In the genomic region with DNA sequence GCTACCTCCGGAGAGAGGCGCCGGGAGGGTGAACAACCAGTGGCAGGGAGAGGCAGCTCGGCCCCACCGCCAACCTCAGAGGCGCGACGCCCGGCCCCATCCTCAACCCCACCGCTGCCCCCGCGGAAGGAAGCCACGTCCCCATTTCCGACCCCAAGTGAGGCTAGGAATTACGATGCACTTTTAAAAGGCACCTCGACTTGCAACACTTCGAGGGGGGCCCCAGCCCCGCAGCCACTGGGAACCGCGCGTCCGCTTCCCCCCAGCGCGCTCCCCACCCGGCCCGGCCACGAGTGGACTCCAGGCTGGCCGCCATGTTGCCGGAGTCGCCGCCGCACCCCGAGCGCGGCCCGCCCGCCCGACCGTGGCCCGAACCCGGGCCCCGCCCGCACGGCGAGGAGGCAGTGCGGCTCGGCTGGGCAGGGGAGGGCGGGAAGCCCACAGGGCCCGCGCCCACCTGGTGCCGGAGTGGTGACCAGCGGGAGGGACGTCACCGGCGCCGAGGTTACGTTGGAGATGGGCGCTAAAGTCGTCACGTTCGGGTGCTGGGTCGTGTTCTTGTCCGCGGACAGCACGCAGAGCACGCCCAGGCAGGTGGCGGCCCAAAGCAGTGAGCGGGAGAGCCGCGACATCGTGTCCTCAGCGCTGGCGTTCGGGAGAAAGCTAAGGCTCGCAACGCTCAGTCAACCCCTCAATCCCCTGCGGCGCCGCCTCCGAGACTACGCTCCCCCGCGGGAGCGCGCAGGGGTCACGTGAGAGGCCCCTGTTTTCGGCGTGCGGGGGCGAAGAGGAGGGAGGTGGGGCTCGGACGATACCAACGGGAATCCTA, we compare ENCODE assay signal across 8 cellular contexts. TPM values are rescaled to one million over a fixed set of nuclear protein-coding genes. Genes with fewer than 3 reads are reported as not detected.
DNase-seq lines count a peak whose midpoint lies in the region; ATAC-seq and TF ChIP-seq lines count a peak whose summit lies in the region.

A gene (minus strand): TSS at position 721 of the 829 bp plus-strand sequence. CDS start 89 bp downstream, at position 632.

- H3K9me3 Mint-ChIP-seq in activated naive CD8-positive, alpha-beta T cell treated with anti-CD3 and anti-CD28 coated beads, Interleukin-2, amount 50 U/mL, for 24 hours: no peaks in the 10 kb centered on the region
- H3K9me3 Mint-ChIP-seq in type B pancreatic cell: no peaks in the 10 kb centered on the region

- no peak for TF ChIP-seq CTCF in GM12865 (IDR thresholded peaks at IDR 0.05; ENCODE audit: insufficient read depth, low read depth, low read length, missing control alignments)
- TF ChIP-seq CTCF in type B pancreatic cell (conservative IDR thresholded peaks at IDR 0.05): no peak

- peak within 1 kb of the TSS; percentile 85 for H3K4me3 ChIP-seq in GM12865 (ENCODE audit: low read depth, low read length)

- H3K4me3 Mint-ChIP-seq in activated naive CD8-positive, alpha-beta T cell treated with anti-CD3 and anti-CD28 coated beads, Interleukin-2, amount 50 U/mL, for 24 hours: peak within 1 kb of the TSS; percentile 85
- peak within 1 kb of the TSS; percentile 98 for H3K4me3 Mint-ChIP-seq in type B pancreatic cell

- H3K36me3 Mint-ChIP-seq in activated naive CD8-positive, alpha-beta T cell treated with anti-CD3 and anti-CD28 coated beads, Interleukin-2, amount 50 U/mL, for 24 hours (ENCODE audit: low read depth): peaks cover 31% of the 10 kb centered on the region
- peaks cover 13% of the 10 kb centered on the region for H3K36me3 Mint-ChIP-seq in type B pancreatic cell

- peaks cover 51% of the 10 kb centered on the region for H3K4me1 Mint-ChIP-seq in activated naive CD8-positive, alpha-beta T cell treated with anti-CD3 and anti-CD28 coated beads, Interleukin-2, amount 50 U/mL, for 24 hours
- H3K4me1 Mint-ChIP-seq in type B pancreatic cell (ENCODE audit: unreplicated experiment): peaks cover 42% of the 10 kb centered on the region

- ATAC-seq in HG02678 (IDR thresholded peaks at IDR 0.05; ENCODE audit: unreplicated experiment): peak; percentile 47
- peak; percentile 56 for ATAC-seq in activated naive CD8-positive, alpha-beta T cell treated with anti-CD3 and anti-CD28 coated beads, Interleukin-2, amount 50 U/mL, for 24 hours

- H3K27me3 Mint-ChIP-seq in activated naive CD8-positive, alpha-beta T cell treated with anti-CD3 and anti-CD28 coated beads, Interleukin-2, amount 50 U/mL, for 24 hours: no peaks in the 10 kb centered on the region
- no peaks in the 10 kb centered on the region for H3K27me3 Mint-ChIP-seq in type B pancreatic cell

- DNase-seq in GM12865 (ENCODE audit: low read depth) (peak; percentile 97), NCI-H128 (lab: John Stamatoyannopoulos, UW; ENCODE audit: unreplicated experiment) (peak; percentile 96), SW480 (ENCODE audit: low spot score) (peak; percentile 89), cardiac septum (ENCODE audit: low spot score) (peak; percentile 95), pons (ENCODE audit: low spot score) (peak; percentile 94), type B pancreatic cell (ENCODE audit: extremely low spot score, unreplicated experiment) (peak; percentile 96)
- DNase-seq in activated naive CD8-positive, alpha-beta T cell treated with anti-CD3 and anti-CD28 coated beads, Interleukin-2, amount 50 U/mL, for 24 hours: peak; percentile 94

- intact Hi-C loops in cardiac septum (cut with DNase I): loop anchor here (1.0 to 10.0 kb wide), 7 partner anchors 59 to 817 kb away; a partner anchor contains a TSS

- H3K27ac Mint-ChIP-seq in activated naive CD8-positive, alpha-beta T cell treated with anti-CD3 and anti-CD28 coated beads, Interleukin-2, amount 50 U/mL, for 24 hours: peak within 1 kb of the TSS; percentile 99
- peak within 1 kb of the TSS; percentile 100 for H3K27ac Mint-ChIP-seq in type B pancreatic cell

RNA-seq across cellular contexts. Expression of the gene that starts here (rescaled TPM):
- total RNA-seq in cardiac septum: 137 TPM
- 230 and 298 TPM in 2 replicates for total RNA-seq in type B pancreatic cell (ENCODE audit: low replicate concordance)

Comparison
In these comparisons a context has a peak if more than half of its experiments do, and no peak if none do; other contexts are left out.
1. Peak in every context shown above with its lines: DNase-seq, ATAC-seq and H3K4me3 ChIP-seq.